ENCODE assay signal across 37 cellular contexts in the genomic region with DNA sequence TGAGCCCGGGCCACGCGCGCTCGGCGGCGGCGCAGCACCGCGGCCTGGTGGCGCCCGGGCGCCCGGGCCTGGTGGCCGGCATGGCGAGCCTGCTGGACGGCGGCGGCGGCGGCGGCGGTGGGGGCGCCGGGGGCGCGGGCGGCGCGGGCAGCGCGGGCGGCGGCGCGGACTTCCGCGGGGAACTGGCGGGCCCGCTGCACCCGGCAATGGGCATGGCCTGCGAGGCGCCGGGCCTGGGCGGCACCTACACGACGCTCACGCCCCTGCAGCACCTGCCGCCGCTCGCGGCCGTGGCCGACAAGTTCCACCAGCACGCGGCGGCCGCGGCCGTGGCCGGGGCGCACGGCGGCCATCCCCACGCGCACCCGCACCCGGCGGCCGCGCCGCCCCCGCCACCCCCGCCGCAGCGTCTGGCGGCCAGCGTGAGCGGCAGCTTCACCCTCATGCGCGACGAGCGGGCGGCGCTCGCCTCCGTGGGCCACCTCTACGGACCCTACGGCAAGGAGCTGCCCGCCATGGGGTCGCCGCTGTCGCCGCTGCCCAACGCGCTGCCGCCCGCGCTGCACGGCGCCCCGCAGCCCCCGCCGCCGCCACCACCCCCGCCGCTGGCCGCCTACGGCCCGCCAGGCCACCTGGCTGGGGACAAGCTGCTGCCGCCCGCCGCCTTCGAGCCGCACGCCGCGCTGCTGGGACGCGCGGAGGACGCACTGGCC. TPM values are rescaled to one million over a fixed set of nuclear protein-coding genes. Genes with fewer than 3 reads are reported as not detected.
"Had no signal": no experiment of that assay in that cellular context is flagged by ENCODE, and none has a peak within 500 bp of the region (broad histone marks: within the 10 kb centered on the region; RNA-seq: fewer than 3 reads in every experiment).

No MANE protein-coding gene starts in this region.

- H3K36me3 ChIP-seq: ascending aorta, cardiac muscle cell had no signal

- H3K9me3 ChIP-seq: ascending aorta had no signal

- H2AFZ ChIP-seq: PC-9 had no signal

- H3K4me3 ChIP-seq: ascending aorta, cardiac muscle cell had no signal

- H3K27ac ChIP-seq: ascending aorta, cardiac muscle cell, PC-9, RWPE1, VCaP had no signal

- ATAC-seq: activated T-helper 17 cell treated with anti-CD3 and anti-CD28 coated beads, Interleukin-2, amount 50 U/mL, for 72 hours; Right ventricle myocardium inferior; SK-N-SH treated with all-trans-retinoic acid at 6 μM for 48 hours; T-cell had no signal

- DNase-seq: activated B cell treated with CpG ODN at 0.5 μM for 24 hours; activated CD4-positive, alpha-beta T cell treated with anti-CD3 and anti-CD28 coated beads for 4 hours; activated CD4-positive, alpha-beta T cell treated with anti-CD3 and anti-CD28 coated beads, Interleukin-2, amount 50 U/mL, for 1 hour; activated CD4-positive, CD25-positive, alpha-beta regulatory T cell treated with anti-CD3 and anti-CD28 coated beads, Interleukin-2, amount 50 U/mL, for 72 hours; activated effector memory CD4-positive, alpha-beta T cell treated with anti-CD3 and anti-CD28 coated beads, Interleukin-2, amount 50 U/mL, for 16 hours; activated naive CD4-positive, alpha-beta T cell; activated T-cell treated with anti-CD3 and anti-CD28 coated beads, Interleukin-2, amount 50 U/mL, for 1 hour; activated T-cell treated with anti-CD3 and anti-CD28 coated beads, Interleukin-2, amount 50 U/mL, for 72 hours; amygdala; Kasumi-1; NCI-H1092 treated with DMSO at 0.1 percent for 48 hours; NCI-H146; NCI-H187; NCI-H2029 treated with DMSO at 0.1 percent for 48 hours; NCI-H2107; NCI-H2171; NCI-H510A; NCI-H526; NCI-H748 treated with DMSO at 0.1 percent for 48 hours; NK-92 treated with Interleukin-12 subunit alpha and Interleukin-12 subunit beta, amount 100 ng/mL, for 24 hours; PC-9; SIG-M5; T-cell; T-helper 9 cell had no signal

RNA-seq across cellular contexts. Expression of gene ONECUT3, which starts 0.6 kb away (rescaled TPM):
- total RNA-seq: activated B cell treated with CpG ODN at 0.5 μM for 24 hours; activated CD4-positive, alpha-beta memory T cell treated with anti-CD3 and anti-CD28 coated beads, Interleukin-2, amount 10 ng/mL, durations not matched to agents 7 days and 5 days; activated CD8-positive, alpha-beta memory T cell treated with anti-CD3 and anti-CD28 coated beads for 36 hours; activated naive CD8-positive, alpha-beta T cell treated with anti-CD3 and anti-CD28 coated beads, Interleukin-2, amount 10 ng/mL, durations not matched to agents 7 days and 5 days; activated T-cell treated with anti-CD3 and anti-CD28 coated beads, Interleukin-2, amount 50 U/mL, for 72 hours; activated T-helper 17 cell treated with anti-CD3 and anti-CD28 coated beads, Interleukin-2, amount 50 U/mL, for 72 hours; ascending aorta; cardiac muscle cell; OCI-LY7; PC-9; Right ventricle myocardium inferior; SK-MEL-5 had no signal
- polyA plus RNA-seq: adipose tissue, cardiac muscle cell had no signal
